8 cellular contexts compared by ENCODE assay signal in genomic region chr1:93617670-93618488, GRCh38.
DNase-seq lines count a peak whose midpoint lies in the region; ATAC-seq and TF ChIP-seq lines count a peak whose summit lies in the region.
"Had no signal": no experiment of that assay in that cellular context is flagged by ENCODE, and none has a peak within 500 bp of the region (broad histone marks: within the 10 kb centered on the region; RNA-seq: fewer than 3 reads in every experiment).

No MANE protein-coding gene starts in this region.

- no peaks in the 10 kb centered on the region for H3K36me3 ChIP-seq in suprapubic skin
- no peaks in the 10 kb centered on the region for H3K36me3 ChIP-seq in WERI-Rb-1

- peaks cover 82% of the 10 kb centered on the region for H3K4me1 Mint-ChIP-seq in WTC11

- H3K4me3 ChIP-seq in suprapubic skin: no peak overlapping the region
- no peak overlapping the region for H3K4me3 ChIP-seq in WERI-Rb-1 (ENCODE audit: low read depth, low read length)

- TF ChIP-seq EP300 in suprapubic skin (IDR thresholded peaks at IDR 0.05): no peak

- TF ChIP-seq CTCF in WTC11 (IDR thresholded peaks at IDR 0.05): no peak
- no peak for TF ChIP-seq CTCF in suprapubic skin (IDR thresholded peaks at IDR 0.05)
- no peak for TF ChIP-seq CTCF in WERI-Rb-1 (IDR thresholded peaks at IDR 0.05; ENCODE audit: low read depth, low read length)

- peak overlapping the region; percentile 58 for H3K27ac Mint-ChIP-seq in WTC11
- H3K27ac Mint-ChIP-seq: activated B cell treated with CpG ODN at 0.5 μM for 24 hours had no signal

- no peak for TF ChIP-seq POLR2A in suprapubic skin (IDR thresholded peaks at IDR 0.05)

- POLR2A ChIA-PET in WTC11 (lab: Charles Lee): interaction anchor here (0.5 kb wide), 1 partner anchor 532 kb away, joined by 3 read pairs; no protein-coding TSS in a partner anchor

- no peaks in the 10 kb centered on the region for H3K36me3 Mint-ChIP-seq in WTC11

- peak; percentile 59 for DNase-seq in HuH-7.5 (ENCODE audit: low spot score)
- DNase-seq in WTC11 (ENCODE audit: low spot score): no peak
- DNase-seq in left lobe of liver (ENCODE audit: low spot score): peak; percentile 92
- DNase-seq in suprapubic skin (ENCODE audit: low spot score in 2 of 2): no peak
- DNase-seq in activated CD4-positive, alpha-beta T cell treated with anti-CD3 and anti-CD28 coated beads, Interleukin-2, amount 50 U/mL, for 1 hour: no peak
- no peak for DNase-seq in WERI-Rb-1
- no peak for DNase-seq in NOMO-1 (lab: John Stamatoyannopoulos, UW; ENCODE audit: unreplicated experiment in 2 of 2)
- DNase-seq: activated B cell treated with CpG ODN at 0.5 μM for 24 hours had no signal

- CTCF ChIA-PET in WTC11 (lab: Charles Lee): interaction anchor here (1.2 to 5.4 kb wide), 5 partner anchors 12 to 313 kb away, joined by 3 to 34 read pairs (median 12); no protein-coding TSS in a partner anchor

- ATAC-seq in WTC11: peak; percentile 1; the same call in 1 of the 2 replicates
- ATAC-seq in left lobe of liver: peak; percentile 79

- 77% methylated on average over 10 of the region's 10 CpGs for WGBS in suprapubic skin

- no peaks in the 10 kb centered on the region for H3K9me3 ChIP-seq in suprapubic skin
- no peaks in the 10 kb centered on the region for H3K9me3 ChIP-seq in WERI-Rb-1 (ENCODE audit: severe bottlenecking)

- H3K27me3 ChIP-seq in suprapubic skin: no peaks in the 10 kb centered on the region
- no peaks in the 10 kb centered on the region for H3K27me3 ChIP-seq in WERI-Rb-1 (ENCODE audit: insufficient read depth, low read depth, severe bottlenecking)

- H3K27ac ChIP-seq in suprapubic skin (peak overlapping the region; percentile 55), WERI-Rb-1 (no peak overlapping the region)

- peaks cover 50% of the 10 kb centered on the region for H3K4me1 ChIP-seq in suprapubic skin

- no peaks in the 10 kb centered on the region for H3K27me3 Mint-ChIP-seq in WTC11 (ENCODE audit: low read depth)
- H3K27me3 Mint-ChIP-seq: activated B cell treated with CpG ODN at 0.5 μM for 24 hours had no signal

- H3K4me3 Mint-ChIP-seq in WTC11: no peak overlapping the region
- H3K4me3 Mint-ChIP-seq: activated B cell treated with CpG ODN at 0.5 μM for 24 hours had no signal

- H3K9me3 Mint-ChIP-seq in WTC11: no peaks in the 10 kb centered on the region
- H3K9me3 Mint-ChIP-seq: activated B cell treated with CpG ODN at 0.5 μM for 24 hours had no signal

TF ChIP-seq in WTC11, 78 proteins besides CTCF, POLR2A, EP300 and RAD21:
- no peak for TF ChIP-seq FOXJ3 (CRISPR knock-in tag; IDR thresholded peaks at IDR 0.05; ENCODE audit: borderline replicate concordance)
- no peak for TF ChIP-seq NR1H2 (CRISPR knock-in tag; IDR thresholded peaks at IDR 0.05)
- no peak for TF ChIP-seq CREM (CRISPR knock-in tag; IDR thresholded peaks at IDR 0.05)
- TF ChIP-seq GABPB1 (CRISPR knock-in tag; IDR thresholded peaks at IDR 0.05): peak; percentile 100
- no peak for TF ChIP-seq PRRX2 (CRISPR knock-in tag; IDR thresholded peaks at IDR 0.05)

Comparison
In these comparisons a context has a peak if more than half of its experiments do, and no peak if none do; other contexts are left out.
1. DNase-seq: peak in HuH-7.5 (single experiment) and left lobe of liver (single experiment); none in WTC11 (single experiment), suprapubic skin (0 of 2), activated CD4-positive, alpha-beta T cell treated with anti-CD3 and anti-CD28 coated beads, Interleukin-2, amount 50 U/mL, for 1 hour (single experiment), WERI-Rb-1 (single experiment) and NOMO-1 (0 of 2).